Comparison of ENCODE assay signal across 8 cellular contexts in genomic region chr2:205714058-205714776, GRCh38.
DNase-seq lines count a peak whose midpoint lies in the region; ATAC-seq and TF ChIP-seq lines count a peak whose summit lies in the region.

No MANE protein-coding gene starts in this region.

- ATAC-seq in HG03135 (IDR thresholded peaks at IDR 0.05; ENCODE audit: unreplicated experiment) = peak; percentile 65
- ATAC-seq in HG03280 (IDR thresholded peaks at IDR 0.05; ENCODE audit: unreplicated experiment) = no peak

- peaks cover 23% of the 10 kb centered on the region for H3K4me1 Mint-ChIP-seq in T-helper 1 cell treated with Interleukin-12 subunit alpha and Interleukin-12 subunit beta and Interleukin-4 antibody, amounts not matched to agents 30 μg/mL and 1 μg/mL, for 36 hours (ENCODE audit: low read depth)
- peaks cover 72% of the 10 kb centered on the region for H3K4me1 Mint-ChIP-seq in nephron

- TF ChIP-seq CTCF in nephron (IDR thresholded peaks at IDR 0.05; ENCODE audit: unreplicated experiment in 3 of 3) = no peak

- no peaks in the 10 kb centered on the region for H3K9me3 Mint-ChIP-seq in T-helper 1 cell treated with Interleukin-12 subunit alpha and Interleukin-12 subunit beta and Interleukin-4 antibody, amounts not matched to agents 30 μg/mL and 1 μg/mL, for 36 hours
- no peaks in the 10 kb centered on the region for H3K9me3 Mint-ChIP-seq in nephron

- DNase-seq in T-helper 1 cell (no peak), amniotic epithelial cell (ENCODE audit: low read depth) (peak; percentile 80), COLO829 (ENCODE audit: low spot score) (no peak), NCI-H2107 (lab: John Stamatoyannopoulos, UW) (no peak)

- no peaks in the 10 kb centered on the region for H3K27me3 Mint-ChIP-seq in T-helper 1 cell treated with Interleukin-12 subunit alpha and Interleukin-12 subunit beta and Interleukin-4 antibody, amounts not matched to agents 30 μg/mL and 1 μg/mL, for 36 hours (ENCODE audit: low read depth)
- peaks cover 4% of the 10 kb centered on the region for H3K27me3 Mint-ChIP-seq in nephron (ENCODE audit: low read depth)

- peak overlapping the region; percentile 15 for H3K27ac Mint-ChIP-seq in T-helper 1 cell treated with Interleukin-12 subunit alpha and Interleukin-12 subunit beta and Interleukin-4 antibody, amounts not matched to agents 30 μg/mL and 1 μg/mL, for 36 hours
- peak overlapping the region; percentile 86 to 92 (median 92) for H3K27ac Mint-ChIP-seq in nephron

- H3K36me3 Mint-ChIP-seq in T-helper 1 cell treated with Interleukin-12 subunit alpha and Interleukin-12 subunit beta and Interleukin-4 antibody, amounts not matched to agents 30 μg/mL and 1 μg/mL, for 36 hours (ENCODE audit: low read depth) = peaks cover 4% of the 10 kb centered on the region
- peaks cover 25% of the 10 kb centered on the region for H3K36me3 Mint-ChIP-seq in nephron (ENCODE audit: low read depth)

- no peak overlapping the region for H3K4me3 Mint-ChIP-seq in T-helper 1 cell treated with Interleukin-12 subunit alpha and Interleukin-12 subunit beta and Interleukin-4 antibody, amounts not matched to agents 30 μg/mL and 1 μg/mL, for 36 hours
- peak overlapping the region in 1 of 3 experiments; percentile 33 for H3K4me3 Mint-ChIP-seq in nephron
